In the genomic region with DNA sequence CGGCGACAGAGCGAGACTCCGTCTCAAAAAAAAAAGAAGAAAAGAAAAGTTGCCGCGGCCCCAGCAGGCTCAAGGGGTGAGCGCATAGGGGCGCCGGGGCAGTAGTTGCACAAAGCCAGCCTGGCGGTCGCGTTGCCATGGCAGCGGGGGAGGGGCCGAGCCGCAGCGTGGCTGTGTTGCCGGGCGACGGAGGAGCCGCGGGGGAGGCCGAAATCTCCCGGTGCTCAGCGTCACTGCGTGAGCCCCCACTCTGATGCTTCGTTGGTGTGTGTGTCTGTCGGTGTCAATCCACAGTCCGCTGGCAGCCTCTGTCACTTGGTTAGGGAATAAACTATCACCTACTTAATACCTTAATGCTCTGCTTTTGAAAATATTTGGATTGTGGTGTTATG, we compare ENCODE assay signal across 1 cellular context.
TF ChIP-seq lines count a peak whose summit lies in the region.

No MANE protein-coding gene starts in this region.

TF ChIP-seq in HEK293, 187 proteins besides CTCF, POLR2A, EP300 and RAD21 (continued from another document and continues in another):
- TF ChIP-seq, protein P1, sequence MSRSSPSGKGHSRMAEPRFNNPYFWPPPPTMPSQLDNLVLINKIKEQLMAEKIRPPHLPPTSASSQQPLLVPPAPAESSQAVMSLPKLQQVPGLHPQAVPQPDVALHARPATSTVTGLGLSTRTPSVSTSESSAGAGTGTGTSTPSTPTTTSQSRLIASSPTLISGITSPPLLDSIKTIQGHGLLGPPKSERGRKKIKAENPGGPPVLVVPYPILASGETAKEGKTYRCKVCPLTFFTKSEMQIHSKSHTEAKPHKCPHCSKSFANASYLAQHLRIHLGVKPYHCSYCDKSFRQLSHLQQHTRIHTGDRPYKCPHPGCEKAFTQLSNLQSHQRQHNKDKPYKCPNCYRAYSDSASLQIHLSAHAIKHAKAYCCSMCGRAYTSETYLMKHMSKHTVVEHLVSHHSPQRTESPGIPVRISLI (tag by site-specific recombination; IDR thresholded peaks at IDR 0.05) = no peak
- TF ChIP-seq ZNF404 (tag by site-specific recombination; IDR thresholded peaks at IDR 0.05) (no peak), ZNF571 (tag by site-specific recombination; IDR thresholded peaks at IDR 0.05) (no peak), KLF8 (tag by site-specific recombination; IDR thresholded peaks at IDR 0.05) (no peak), ZFP41 (tag by site-specific recombination; IDR thresholded peaks at IDR 0.05; ENCODE audit: borderline replicate concordance) (no peak), ZNF174 (tag by site-specific recombination; IDR thresholded peaks at IDR 0.05) (no peak), SP2 (tag by site-specific recombination; IDR thresholded peaks at IDR 0.05) (no peak; the same call in 1 of the 2 replicates), ZIC2 (tag by site-specific recombination; IDR thresholded peaks at IDR 0.05) (peak; percentile 72), ZFP37 (tag by site-specific recombination; IDR thresholded peaks at IDR 0.05) (no peak), ZNF670 (tag by site-specific recombination; IDR thresholded peaks at IDR 0.05; ENCODE audit: low read depth) (no peak), GLI4 (tag by site-specific recombination; IDR thresholded peaks at IDR 0.05) (no peak), OVOL3 (tag by site-specific recombination; IDR thresholded peaks at IDR 0.05) (no peak), ZBTB8A (tag by site-specific recombination; IDR thresholded peaks at IDR 0.05) (no peak), ZNF549 (tag by site-specific recombination; IDR thresholded peaks at IDR 0.05) (no peak), KLF1 (tag by site-specific recombination; IDR thresholded peaks at IDR 0.05) (no peak), ZNF350 (tag by site-specific recombination; IDR thresholded peaks at IDR 0.05) (no peak), PRDM4 (tag by site-specific recombination; IDR thresholded peaks at IDR 0.05) (no peak), ZEB2 (tag by site-specific recombination; IDR thresholded peaks at IDR 0.05) (no peak), ZNF302 (tag by site-specific recombination; IDR thresholded peaks at IDR 0.05; ENCODE audit: low read depth) (no peak), ZNF112 (tag by site-specific recombination; IDR thresholded peaks at IDR 0.05) (no peak), ZNF747 (tag by site-specific recombination; IDR thresholded peaks at IDR 0.05) (no peak), ZNF777 (tag by site-specific recombination; IDR thresholded peaks at IDR 0.05; ENCODE audit: borderline replicate concordance) (no peak), ZNF202 (tag by site-specific recombination; IDR thresholded peaks at IDR 0.05; ENCODE audit: borderline replicate concordance) (no peak), SETDB1 (IDR thresholded peaks at IDR 0.05; ENCODE audit: insufficient read length, low read length) (no peak), ZNF16 (tag by site-specific recombination; IDR thresholded peaks at IDR 0.05; ENCODE audit: low read depth) (no peak), ZNF10 (tag by site-specific recombination; IDR thresholded peaks at IDR 0.05) (no peak), ZSCAN4 (tag by site-specific recombination; IDR thresholded peaks at IDR 0.05) (no peak), ZNF629 (tag by site-specific recombination; IDR thresholded peaks at IDR 0.05) (peak; percentile 93), ZNF621 (tag by site-specific recombination; IDR thresholded peaks at IDR 0.05) (no peak), ZNF561 (tag by site-specific recombination; IDR thresholded peaks at IDR 0.05; ENCODE audit: borderline replicate concordance) (no peak), ZBTB1 (tag by site-specific recombination; IDR thresholded peaks at IDR 0.05) (no peak), HOXD13 (CRISPR knock-in tag; IDR thresholded peaks at IDR 0.05; ENCODE audit: borderline replicate concordance) (no peak), ZNF175 (tag by site-specific recombination; IDR thresholded peaks at IDR 0.05) (no peak), OSR2 (tag by site-specific recombination; IDR thresholded peaks at IDR 0.05) (no peak), KLF10 (tag by site-specific recombination; IDR thresholded peaks at IDR 0.05) (peak; percentile 29; the same call in 1 of the 2 replicates), ZNF530 (tag by site-specific recombination; IDR thresholded peaks at IDR 0.05; ENCODE audit: low read depth) (no peak), SP7 (tag by site-specific recombination; IDR thresholded peaks at IDR 0.05) (no peak), ZNF140 (tag by site-specific recombination; IDR thresholded peaks at IDR 0.05) (no peak), MZF1 (tag by site-specific recombination; IDR thresholded peaks at IDR 0.05; ENCODE audit: borderline replicate concordance) (no peak), ZNF292 (tag by site-specific recombination; IDR thresholded peaks at IDR 0.05; ENCODE audit: borderline replicate concordance, low read depth) (no peak), ZNF785 (tag by site-specific recombination; IDR thresholded peaks at IDR 0.05) (no peak), ZNF521 (tag by site-specific recombination; IDR thresholded peaks at IDR 0.05) (no peak), ZBTB20 (tag by site-specific recombination; IDR thresholded peaks at IDR 0.05) (no peak)
- TF ChIP-seq, protein P2, sequence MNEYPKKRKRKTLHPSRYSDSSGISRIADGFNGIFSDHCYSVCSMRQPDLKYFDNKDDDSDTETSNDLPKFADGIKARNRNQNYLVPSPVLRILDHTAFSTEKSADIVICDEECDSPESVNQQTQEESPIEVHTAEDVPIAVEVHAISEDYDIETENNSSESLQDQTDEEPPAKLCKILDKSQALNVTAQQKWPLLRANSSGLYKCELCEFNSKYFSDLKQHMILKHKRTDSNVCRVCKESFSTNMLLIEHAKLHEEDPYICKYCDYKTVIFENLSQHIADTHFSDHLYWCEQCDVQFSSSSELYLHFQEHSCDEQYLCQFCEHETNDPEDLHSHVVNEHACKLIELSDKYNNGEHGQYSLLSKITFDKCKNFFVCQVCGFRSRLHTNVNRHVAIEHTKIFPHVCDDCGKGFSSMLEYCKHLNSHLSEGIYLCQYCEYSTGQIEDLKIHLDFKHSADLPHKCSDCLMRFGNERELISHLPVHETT (tag by site-specific recombination; IDR thresholded peaks at IDR 0.05) = no peak
- TF ChIP-seq, protein P3, sequence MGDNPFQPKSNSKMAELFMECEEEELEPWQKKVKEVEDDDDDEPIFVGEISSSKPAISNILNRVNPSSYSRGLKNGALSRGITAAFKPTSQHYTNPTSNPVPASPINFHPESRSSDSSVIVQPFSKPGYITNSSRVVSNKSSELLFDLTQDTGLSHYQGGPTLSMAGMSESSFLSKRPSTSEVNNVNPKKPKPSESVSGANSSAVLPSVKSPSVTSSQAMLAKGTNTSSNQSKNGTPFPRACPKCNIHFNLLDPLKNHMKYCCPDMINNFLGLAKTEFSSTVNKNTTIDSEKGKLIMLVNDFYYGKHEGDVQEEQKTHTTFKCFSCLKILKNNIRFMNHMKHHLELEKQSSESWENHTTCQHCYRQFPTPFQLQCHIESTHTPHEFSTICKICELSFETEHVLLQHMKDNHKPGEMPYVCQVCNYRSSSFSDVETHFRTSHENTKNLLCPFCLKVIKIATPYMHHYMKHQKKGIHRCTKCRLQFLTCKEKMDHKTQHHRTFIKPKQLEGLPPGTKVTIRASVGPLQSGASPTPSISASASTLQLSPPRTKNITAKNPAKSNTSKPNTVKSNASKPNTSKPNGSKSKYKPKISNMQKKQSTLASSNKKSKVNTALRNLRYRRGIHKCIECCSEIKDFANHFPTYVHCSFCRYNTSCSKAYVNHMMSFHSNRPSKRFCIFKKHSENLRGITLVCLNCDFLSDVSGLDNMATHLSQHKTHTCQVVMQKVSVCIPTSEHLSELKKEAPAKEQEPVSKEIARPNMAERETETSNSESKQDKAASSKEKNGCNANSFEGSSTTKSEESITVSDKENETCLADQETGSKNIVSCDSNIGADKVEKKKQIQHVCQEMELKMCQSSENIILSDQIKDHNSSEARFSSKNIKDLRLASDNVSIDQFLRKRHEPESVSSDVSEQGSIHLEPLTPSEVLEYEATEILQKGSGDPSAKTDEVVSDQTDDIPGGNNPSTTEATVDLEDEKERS (tag by site-specific recombination; IDR thresholded peaks at IDR 0.05) = no peak
- TF ChIP-seq, protein P4, sequence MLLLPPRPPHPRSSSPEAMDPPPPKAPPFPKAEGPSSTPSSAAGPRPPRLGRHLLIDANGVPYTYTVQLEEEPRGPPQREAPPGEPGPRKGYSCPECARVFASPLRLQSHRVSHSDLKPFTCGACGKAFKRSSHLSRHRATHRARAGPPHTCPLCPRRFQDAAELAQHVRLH (tag by site-specific recombination; IDR thresholded peaks at IDR 0.05) = no peak
- TF ChIP-seq, protein P5, sequence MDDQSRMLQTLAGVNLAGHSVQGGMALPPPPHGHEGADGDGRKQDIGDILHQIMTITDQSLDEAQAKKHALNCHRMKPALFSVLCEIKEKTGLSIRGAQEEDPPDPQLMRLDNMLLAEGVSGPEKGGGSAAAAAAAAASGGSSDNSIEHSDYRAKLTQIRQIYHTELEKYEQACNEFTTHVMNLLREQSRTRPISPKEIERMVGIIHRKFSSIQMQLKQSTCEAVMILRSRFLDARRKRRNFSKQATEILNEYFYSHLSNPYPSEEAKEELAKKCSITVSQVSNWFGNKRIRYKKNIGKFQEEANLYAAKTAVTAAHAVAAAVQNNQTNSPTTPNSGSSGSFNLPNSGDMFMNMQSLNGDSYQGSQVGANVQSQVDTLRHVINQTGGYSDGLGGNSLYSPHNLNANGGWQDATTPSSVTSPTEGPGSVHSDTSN (CRISPR knock-in tag; IDR thresholded peaks at IDR 0.05) = no peak
- TF ChIP-seq, protein P6, sequence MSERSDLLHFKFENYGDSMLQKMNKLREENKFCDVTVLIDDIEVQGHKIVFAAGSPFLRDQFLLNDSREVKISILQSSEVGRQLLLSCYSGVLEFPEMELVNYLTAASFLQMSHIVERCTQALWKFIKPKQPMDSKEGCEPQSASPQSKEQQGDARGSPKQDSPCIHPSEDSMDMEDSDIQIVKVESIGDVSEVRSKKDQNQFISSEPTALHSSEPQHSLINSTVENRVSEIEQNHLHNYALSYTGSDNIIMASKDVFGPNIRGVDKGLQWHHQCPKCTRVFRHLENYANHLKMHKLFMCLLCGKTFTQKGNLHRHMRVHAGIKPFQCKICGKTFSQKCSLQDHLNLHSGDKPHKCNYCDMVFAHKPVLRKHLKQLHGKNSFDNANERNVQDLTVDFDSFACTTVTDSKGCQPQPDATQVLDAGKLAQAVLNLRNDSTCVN (tag by site-specific recombination; optimal IDR thresholded peaks at IDR 0.05) = peak; percentile 6
- TF ChIP-seq, protein P7, sequence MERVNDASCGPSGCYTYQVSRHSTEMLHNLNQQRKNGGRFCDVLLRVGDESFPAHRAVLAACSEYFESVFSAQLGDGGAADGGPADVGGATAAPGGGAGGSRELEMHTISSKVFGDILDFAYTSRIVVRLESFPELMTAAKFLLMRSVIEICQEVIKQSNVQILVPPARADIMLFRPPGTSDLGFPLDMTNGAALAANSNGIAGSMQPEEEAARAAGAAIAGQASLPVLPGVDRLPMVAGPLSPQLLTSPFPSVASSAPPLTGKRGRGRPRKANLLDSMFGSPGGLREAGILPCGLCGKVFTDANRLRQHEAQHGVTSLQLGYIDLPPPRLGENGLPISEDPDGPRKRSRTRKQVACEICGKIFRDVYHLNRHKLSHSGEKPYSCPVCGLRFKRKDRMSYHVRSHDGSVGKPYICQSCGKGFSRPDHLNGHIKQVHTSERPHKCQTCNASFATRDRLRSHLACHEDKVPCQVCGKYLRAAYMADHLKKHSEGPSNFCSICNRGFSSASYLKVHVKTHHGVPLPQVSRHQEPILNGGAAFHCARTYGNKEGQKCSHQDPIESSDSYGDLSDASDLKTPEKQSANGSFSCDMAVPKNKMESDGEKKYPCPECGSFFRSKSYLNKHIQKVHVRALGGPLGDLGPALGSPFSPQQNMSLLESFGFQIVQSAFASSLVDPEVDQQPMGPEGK (tag by site-specific recombination; IDR thresholded peaks at IDR 0.05) = peak; percentile 84
- TF ChIP-seq, protein P8, sequence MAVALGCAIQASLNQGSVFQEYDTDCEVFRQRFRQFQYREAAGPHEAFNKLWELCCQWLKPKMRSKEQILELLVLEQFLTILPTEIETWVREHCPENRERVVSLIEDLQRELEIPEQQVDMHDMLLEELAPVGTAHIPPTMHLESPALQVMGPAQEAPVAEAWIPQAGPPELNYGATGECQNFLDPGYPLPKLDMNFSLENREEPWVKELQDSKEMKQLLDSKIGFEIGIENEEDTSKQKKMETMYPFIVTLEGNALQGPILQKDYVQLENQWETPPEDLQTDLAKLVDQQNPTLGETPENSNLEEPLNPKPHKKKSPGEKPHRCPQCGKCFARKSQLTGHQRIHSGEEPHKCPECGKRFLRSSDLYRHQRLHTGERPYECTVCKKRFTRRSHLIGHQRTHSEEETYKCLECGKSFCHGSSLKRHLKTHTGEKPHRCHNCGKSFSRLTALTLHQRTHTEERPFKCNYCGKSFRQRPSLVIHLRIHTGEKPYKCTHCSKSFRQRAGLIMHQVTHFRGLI (tag by site-specific recombination; IDR thresholded peaks at IDR 0.05) = no peak
